ENCODE assay signal across 16 cellular contexts in genomic region chr1:169122976-169123375, GRCh38. TPM values are rescaled to one million over a fixed set of nuclear protein-coding genes. Genes with fewer than 3 reads are reported as not detected.
A peak's percentile ranks its signal among the peaks of the same experiment; 100 is the strongest.
DNase-seq lines count a peak whose midpoint lies in the region; ATAC-seq, FAIRE-seq and TF ChIP-seq lines count a peak whose summit lies in the region.
"Had no signal": no experiment of that assay in that cellular context is flagged by ENCODE, and none has a peak within 500 bp of the region (broad histone marks: within the 10 kb centered on the region; RNA-seq: fewer than 3 reads in every experiment).

No MANE protein-coding gene starts in this region.

- TF ChIP-seq POLR2A in GM12878 (IDR thresholded peaks at IDR 0.05; ENCODE audit: low read depth, low read length) (no peak), uterus (IDR thresholded peaks at IDR 0.05) (no peak)

- H3K27ac ChIP-seq in GM12878 (ENCODE audit: control insufficient read depth, insufficient read depth) (no peak overlapping the region), uterus (no peak overlapping the region)
- H3K27ac ChIP-seq: prostate gland had no signal

- H3K27me3 ChIP-seq in GM12878 (replicated peaks in 1 of 2; ENCODE audit: control insufficient read depth in 2 of 2, insufficient read depth in 2 of 2, low read length in 1 of 2), result no peaks in the 10 kb centered on the region
- no peaks in the 10 kb centered on the region for H3K27me3 ChIP-seq in uterus
- H3K27me3 ChIP-seq: breast epithelium had no signal

- 0 out of 4 replicates have a peak, but pooled peaks of 1 of the 2 experiments have one; percentile 30 for TF ChIP-seq EP300 in GM12878 (IDR thresholded peaks at IDR 0.05; ENCODE audit: borderline replicate concordance in 1 of 2, control insufficient read depth in 1 of 2, low read depth in 2 of 2, low read length in 2 of 2)

- no peak for TF ChIP-seq CTCF in GM12865 (IDR thresholded peaks at IDR 0.05; ENCODE audit: insufficient read depth, low read depth, low read length, missing control alignments)
- TF ChIP-seq CTCF in GM12878 (IDR thresholded peaks at IDR 0.05 in 2 of 3, conservative IDR thresholded peaks at IDR 0.05 in 1 of 3; ENCODE audit: control insufficient read depth in 2 of 3, extremely low read depth in 1 of 3, insufficient read depth in 1 of 3, low read depth in 3 of 3, low read length in 3 of 3), result no peak
- TF ChIP-seq CTCF in uterus (IDR thresholded peaks at IDR 0.05), result no peak

- DNase-seq in GM12865 (ENCODE audit: low read depth) (peak; percentile 24), GM12878 (ENCODE audit: low read depth, low spot score) (no peak), H4 (ENCODE audit: low spot score) (no peak), uterus (no peak), medulla oblongata (ENCODE audit: extremely low spot score) (no peak)
- DNase-seq: activated CD4-positive, alpha-beta memory T cell treated with anti-CD3 and anti-CD28 coated beads for 36 hours; effector memory CD8-positive, alpha-beta T cell; foreskin melanocyte; kidney; NCI-H1930; T1000 had no signal

- BruUV-seq in GM12878 (replicated peaks; lab: Mats Ljungman, UMichigan), result no TSS peak

- H3K36me3 ChIP-seq in GM12878 (ENCODE audit: control insufficient read depth in 2 of 2, insufficient read depth in 2 of 2, low read length in 1 of 2) (no peaks in the 10 kb centered on the region; a peak in 2 of 4 replicates), uterus (no peaks in the 10 kb centered on the region)
- H3K36me3 ChIP-seq: breast epithelium, prostate gland had no signal

- H3K9me3 ChIP-seq in GM12878 (replicated peaks; ENCODE audit: control insufficient read depth, insufficient read depth, low read length), result no peaks in the 10 kb centered on the region
- H3K9me3 ChIP-seq in uterus, result no peaks in the 10 kb centered on the region
- H3K9me3 ChIP-seq: breast epithelium, prostate gland had no signal

- H4K20me1 ChIP-seq in GM12878 (ENCODE audit: control insufficient read depth, insufficient read depth), result no peaks in the 10 kb centered on the region

- H3K4me1 ChIP-seq in GM12878 (ENCODE audit: control insufficient read depth, insufficient read depth, low read length) (no peaks in the 10 kb centered on the region), uterus (no peaks in the 10 kb centered on the region)
- H3K4me1 ChIP-seq: breast epithelium, prostate gland had no signal

- in situ Hi-C loops in GM12878 (cut with MboI), result no loop called here

- SMC1A ChIA-PET in GM12878 (lab: Charles Lee; ENCODE audit: uncharacterized antibody, unreplicated experiment), result no interaction called here

- H2AFZ ChIP-seq in GM12878 (ENCODE audit: control insufficient read depth, low read depth, low read length), result no peak overlapping the region

- no peak for TF ChIP-seq RAD21 in GM12878 (IDR thresholded peaks at IDR 0.05; ENCODE audit: insufficient read depth, low read depth, low read length)

- RAD21 ChIA-PET in GM12878 (lab: Charles Lee; ENCODE audit: unreplicated experiment), result no interaction called here

- POLR2A ChIA-PET in GM12878 (lab: Charles Lee), result no interaction called here

- H3K79me2 ChIP-seq in GM12878 (ENCODE audit: control insufficient read depth, insufficient read depth, low read length), result no peaks in the 10 kb centered on the region

- H3K4me2 ChIP-seq in GM12878 (ENCODE audit: control insufficient read depth, insufficient read depth), result no peak overlapping the region

- no peak overlapping the region for H3K4me3 ChIP-seq in GM12865 (ENCODE audit: low read depth, low read length)
- H3K4me3 ChIP-seq in GM12878, result no peak overlapping the region
- H3K4me3 ChIP-seq in uterus, result no peak overlapping the region
- H3K4me3 ChIP-seq: breast epithelium, prostate gland had no signal

- 30% methylated on average over 6 of the region's 6 CpGs for WGBS in GM12878 (ENCODE audit: insufficient coverage, insufficient replicate concordance, low lambda C conversion rate, missing lambda C conversion rate)

- FAIRE-seq in GM12878 (lab: Jason Lieb, UNC), result no peak
- FAIRE-seq: kidney had no signal

- no peak overlapping the region for H3K9ac ChIP-seq in GM12878 (ENCODE audit: control insufficient read depth, insufficient read depth, low read length)

- intact Hi-C loops in GM12878 (cut with micrococcal nuclease; ENCODE audit: unreplicated experiment), result no loop called here
- intact Hi-C loops in uterus (cut with DNase I; ENCODE audit: low total_unique reads), result no loop called here

- ATAC-seq in GM19452 (IDR thresholded peaks at IDR 0.05; ENCODE audit: unreplicated experiment), result peak; percentile 57
- peak; percentile 73 for ATAC-seq in HG02885 (IDR thresholded peaks at IDR 0.05; ENCODE audit: poor library complexity, unreplicated experiment)
- ATAC-seq in GM12878, result peak; percentile 93
- no peak for ATAC-seq in HG02852 (IDR thresholded peaks at IDR 0.05; ENCODE audit: unreplicated experiment)
- ATAC-seq: effector memory CD8-positive, alpha-beta T cell had no signal

- CTCF ChIA-PET in GM12878 (lab: Yijun Ruan, JAX), result no interaction called here

TF ChIP-seq in GM12878, 131 proteins besides CTCF, POLR2A, EP300 and RAD21 (continues in another document):
- TF ChIP-seq RELB (IDR thresholded peaks at IDR 0.05; ENCODE audit: low read depth), result 0 out of 2 replicates have a peak, but pooled peaks have one; percentile 33
- TF ChIP-seq ELK1 (IDR thresholded peaks at IDR 0.05; ENCODE audit: low read depth, low read length), result no peak
- TF ChIP-seq RFX5 (IDR thresholded peaks at IDR 0.05; ENCODE audit: low read depth, low read length), result 0 out of 2 replicates have a peak, but pooled peaks have one; percentile 19
- no peak for TF ChIP-seq CHD4 (IDR thresholded peaks at IDR 0.05)
- 0 out of 2 replicates have a peak, but pooled peaks have one; percentile 13 for TF ChIP-seq DPF2 (IDR thresholded peaks at IDR 0.05)
- 0 out of 2 replicates have a peak, but pooled peaks have one; percentile 18 for TF ChIP-seq MLLT1 (IDR thresholded peaks at IDR 0.05)
- TF ChIP-seq MTA2 (IDR thresholded peaks at IDR 0.05; ENCODE audit: low read depth), result peak; percentile 33; the same call in 1 of the 2 replicates
- TF ChIP-seq KLF5 (IDR thresholded peaks at IDR 0.05; ENCODE audit: partially characterized antibody), result no peak

RNA-seq across cellular contexts. Expression of gene ATP1B1, which starts 16.5 kb away (rescaled TPM):
- 4.3 and 4.8 TPM in 2 replicates for total RNA-seq in GM12878 (2013; cell fraction: nucleolus; rRNA removed)
- total RNA-seq in GM12878 (2014; rRNA removed) (0.76 and 0.96 TPM in 2 replicates), GM12878 (2014; rRNA removed; fragmentation: Illumina TruSeq; extraction: Trizol) (1.2 and 1.4 TPM in 2 replicates), GM12878 (2021) (2.7 and 3.2 TPM in 2 replicates), uterus (100 to 1,000 TPM in 3 of 4 donors, 10 to 100 TPM in 1; 52.6 to 210 (median 111) TPM)
- polyA plus RNA-seq in GM12878 (2011; ENCODE audit: low read depth), result 3.1 TPM
- polyA plus RNA-seq in GM12878 (2011; rRNA removed) (14.0 and 19.7 TPM in 2 replicates), GM12878 (2014; fragmentation: Illumina TruSeq; extraction: Trizol) (1.6 and 2.6 TPM in 2 replicates), GM12878 (2014; fragmentation: Nextera tagmentation; extraction: Ambion mirVana) (under 1 TPM; 0.84 to 0.90 TPM), GM12878 (2014; rRNA removed) (1.1 and 1.3 TPM in 2 replicates), GM12878 (2016; fragmentation: Nextera tagmentation; extraction: Ambion mirVana) (1 to 10 TPM; 2.0 to 2.1 TPM)
- 6.6 and 7.5 TPM in 2 replicates for polyA plus RNA-seq in GM12878 (2011; cell fraction: cytosol; rRNA removed)
- polyA plus RNA-seq in GM12878 (2011; cell fraction: nucleus; rRNA removed), result 6.6 and 7.0 TPM in 2 replicates
- polyA plus RNA-seq in GM12878 (2012), result 4.0 and 8.0 TPM in 2 replicates
- polyA minus RNA-seq in GM12878 (2011; rRNA and poly(A)+ RNA removed), result 9.7 and 11.3 TPM in 2 replicates
- 7.1 and 8.2 TPM in 2 replicates for polyA minus RNA-seq in GM12878 (2011; cell fraction: cytosol; rRNA and poly(A)+ RNA removed)
- polyA minus RNA-seq in GM12878 (2011; cell fraction: nucleus; rRNA and poly(A)+ RNA removed), result 5.3 and 8.1 TPM in 2 replicates
- total RNA-seq in H4 (2014; rRNA removed; shearing (Covaris generic)), result 32.0 and 49.2 TPM in 2 replicates
